ENCODE assay signal across 1 cellular context in genomic region chr14:39366460-39367386, GRCh38.
TF ChIP-seq lines count a peak whose summit lies in the region.

No MANE protein-coding gene starts in this region.

TF ChIP-seq in WTC11, 78 proteins besides CTCF, POLR2A, EP300 and RAD21 (continued from another document):
- TF ChIP-seq ZNF512 (CRISPR knock-in tag; IDR thresholded peaks at IDR 0.05; ENCODE audit: borderline replicate concordance), result no peak
- TF ChIP-seq SMAD3 (CRISPR knock-in tag; IDR thresholded peaks at IDR 0.05; ENCODE audit: borderline replicate concordance), result no peak
- no peak for TF ChIP-seq GRHL2 (CRISPR knock-in tag; IDR thresholded peaks at IDR 0.05; ENCODE audit: insufficient replicate concordance, severe bottlenecking)
- no peak for TF ChIP-seq ZNF263 (CRISPR knock-in tag; IDR thresholded peaks at IDR 0.05; ENCODE audit: low read depth)
